1 cellular context compared by ENCODE assay signal in the genomic region with DNA sequence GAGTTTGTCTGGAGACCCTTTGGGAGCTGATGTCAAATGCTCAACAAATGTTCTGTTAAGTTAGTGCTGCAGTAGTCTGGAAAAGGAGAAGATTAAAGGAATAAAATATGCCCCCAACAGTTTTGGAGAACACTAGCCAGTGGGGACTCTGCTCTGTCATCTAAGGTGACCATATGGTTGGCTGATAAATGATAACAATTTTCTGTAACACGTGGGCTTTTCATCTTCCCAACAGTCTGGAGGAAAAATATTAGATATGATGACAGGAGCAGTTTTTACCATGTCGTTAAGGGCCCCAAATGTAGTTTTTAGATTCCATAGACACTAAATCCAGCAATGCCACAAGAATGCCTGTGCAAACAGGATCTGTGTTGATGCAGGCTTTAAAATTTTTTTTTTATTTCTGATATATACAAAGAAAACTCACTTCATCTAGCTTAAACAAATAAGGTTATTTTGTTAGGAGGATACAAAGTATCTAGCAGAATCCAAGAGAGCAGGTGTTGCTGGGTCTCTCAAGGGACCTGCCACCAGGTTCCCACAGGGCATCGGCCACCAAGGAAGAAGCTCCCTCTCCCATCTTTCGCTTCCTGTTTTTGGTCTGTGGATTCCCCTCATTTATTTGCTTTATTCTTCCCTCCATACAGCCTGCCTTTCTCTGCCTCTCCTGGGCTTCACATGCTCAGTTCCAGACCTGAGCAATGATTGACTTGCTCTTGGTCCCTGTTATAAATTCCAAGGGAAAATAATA.
TF ChIP-seq lines count a peak whose summit lies in the region.

No MANE protein-coding gene starts in this region.

TF ChIP-seq in GM12878, 131 proteins besides CTCF, POLR2A, EP300 and RAD21:
- TF ChIP-seq CBX3 (IDR thresholded peaks at IDR 0.05; ENCODE audit: borderline replicate concordance, low read depth) (no peak), POLR2AphosphoS2 (IDR thresholded peaks at IDR 0.05; ENCODE audit: low read depth, low read length) (no peak), MTA2 (IDR thresholded peaks at IDR 0.05; ENCODE audit: low read depth) (no peak), KLF5 (IDR thresholded peaks at IDR 0.05; ENCODE audit: partially characterized antibody) (no peak), MEF2B (IDR thresholded peaks at IDR 0.05; ENCODE audit: partially characterized antibody, poor library complexity, severe bottlenecking) (peak; percentile 33), MTA3 (IDR thresholded peaks at IDR 0.05; ENCODE audit: borderline replicate concordance, low read length) (no peak), BRCA1 (IDR thresholded peaks at IDR 0.05; ENCODE audit: low read depth, low read length) (no peak), SMARCA5 (IDR thresholded peaks at IDR 0.05) (no peak), POU2F2 (IDR thresholded peaks at IDR 0.05; ENCODE audit: borderline replicate concordance, low read depth, low read length) (no peak), ZNF207 (IDR thresholded peaks at IDR 0.05; ENCODE audit: borderline replicate concordance) (no peak), EED (IDR thresholded peaks at IDR 0.05; ENCODE audit: low read depth) (0 out of 2 replicates have a peak, but pooled peaks have one; percentile 51), MYC (IDR thresholded peaks at IDR 0.05; ENCODE audit: insufficient read depth, insufficient read length, insufficient replicate concordance, low read length, severe bottlenecking) (no peak), SPI1 (IDR thresholded peaks at IDR 0.05; ENCODE audit: borderline replicate concordance, insufficient read depth, low read depth, low read length) (peak; percentile 59; the same call in 1 of the 2 replicates), BCL11A (IDR thresholded peaks at IDR 0.05; ENCODE audit: low read depth, low read length) (no peak), IKZF2 (IDR thresholded peaks at IDR 0.05) (peak in 1 of 2 experiments; percentile 42; a peak in 1 of 4 replicates), GABPA (IDR thresholded peaks at IDR 0.05; ENCODE audit: low read depth) (no peak), IRF4 (IDR thresholded peaks at IDR 0.05; ENCODE audit: low read depth, low read length) (no peak), IKZF1 (conservative IDR thresholded peaks at IDR 0.05) (0 out of 2 replicates have a peak, but pooled peaks have one; percentile 30), WRNIP1 (IDR thresholded peaks at IDR 0.05; ENCODE audit: borderline replicate concordance, low read depth, low read length) (no peak), STAT1 (conservative IDR thresholded peaks at IDR 0.05) (no peak), TARDBP (IDR thresholded peaks at IDR 0.05; ENCODE audit: borderline replicate concordance) (no peak), CHD2 (IDR thresholded peaks at IDR 0.05; ENCODE audit: borderline replicate concordance, low read depth, low read length) (no peak), FOXM1 (IDR thresholded peaks at IDR 0.05; ENCODE audit: low read depth, low read length) (no peak)
- TF ChIP-seq, protein P1, sequence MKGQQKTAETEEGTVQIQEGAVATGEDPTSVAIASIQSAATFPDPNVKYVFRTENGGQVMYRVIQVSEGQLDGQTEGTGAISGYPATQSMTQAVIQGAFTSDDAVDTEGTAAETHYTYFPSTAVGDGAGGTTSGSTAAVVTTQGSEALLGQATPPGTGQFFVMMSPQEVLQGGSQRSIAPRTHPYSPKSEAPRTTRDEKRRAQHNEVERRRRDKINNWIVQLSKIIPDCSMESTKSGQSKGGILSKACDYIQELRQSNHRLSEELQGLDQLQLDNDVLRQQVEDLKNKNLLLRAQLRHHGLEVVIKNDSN (IDR thresholded peaks at IDR 0.05; ENCODE audit: borderline replicate concordance, extremely low read length, insufficient read depth, low read depth, low read length), result no peak
- TF ChIP-seq, protein P2, sequence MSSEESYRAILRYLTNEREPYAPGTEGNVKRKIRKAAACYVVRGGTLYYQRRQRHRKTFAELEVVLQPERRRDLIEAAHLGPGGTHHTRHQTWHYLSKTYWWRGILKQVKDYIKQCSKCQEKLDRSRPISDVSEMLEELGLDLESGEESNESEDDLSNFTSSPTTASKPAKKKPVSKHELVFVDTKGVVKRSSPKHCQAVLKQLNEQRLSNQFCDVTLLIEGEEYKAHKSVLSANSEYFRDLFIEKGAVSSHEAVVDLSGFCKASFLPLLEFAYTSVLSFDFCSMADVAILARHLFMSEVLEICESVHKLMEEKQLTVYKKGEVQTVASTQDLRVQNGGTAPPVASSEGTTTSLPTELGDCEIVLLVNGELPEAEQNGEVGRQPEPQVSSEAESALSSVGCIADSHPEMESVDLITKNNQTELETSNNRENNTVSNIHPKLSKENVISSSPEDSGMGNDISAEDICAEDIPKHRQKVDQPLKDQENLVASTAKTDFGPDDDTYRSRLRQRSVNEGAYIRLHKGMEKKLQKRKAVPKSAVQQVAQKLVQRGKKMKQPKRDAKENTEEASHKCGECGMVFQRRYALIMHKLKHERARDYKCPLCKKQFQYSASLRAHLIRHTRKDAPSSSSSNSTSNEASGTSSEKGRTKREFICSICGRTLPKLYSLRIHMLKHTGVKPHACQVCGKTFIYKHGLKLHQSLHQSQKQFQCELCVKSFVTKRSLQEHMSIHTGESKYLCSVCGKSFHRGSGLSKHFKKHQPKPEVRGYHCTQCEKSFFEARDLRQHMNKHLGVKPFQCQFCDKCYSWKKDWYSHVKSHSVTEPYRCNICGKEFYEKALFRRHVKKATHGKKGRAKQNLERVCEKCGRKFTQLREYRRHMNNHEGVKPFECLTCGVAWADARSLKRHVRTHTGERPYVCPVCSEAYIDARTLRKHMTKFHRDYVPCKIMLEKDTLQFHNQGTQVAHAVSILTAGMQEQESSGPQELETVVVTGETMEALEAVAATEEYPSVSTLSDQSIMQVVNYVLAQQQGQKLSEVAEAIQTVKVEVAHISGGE (CRISPR knock-in tag; IDR thresholded peaks at IDR 0.05), result no peak
- TF ChIP-seq, protein P3, sequence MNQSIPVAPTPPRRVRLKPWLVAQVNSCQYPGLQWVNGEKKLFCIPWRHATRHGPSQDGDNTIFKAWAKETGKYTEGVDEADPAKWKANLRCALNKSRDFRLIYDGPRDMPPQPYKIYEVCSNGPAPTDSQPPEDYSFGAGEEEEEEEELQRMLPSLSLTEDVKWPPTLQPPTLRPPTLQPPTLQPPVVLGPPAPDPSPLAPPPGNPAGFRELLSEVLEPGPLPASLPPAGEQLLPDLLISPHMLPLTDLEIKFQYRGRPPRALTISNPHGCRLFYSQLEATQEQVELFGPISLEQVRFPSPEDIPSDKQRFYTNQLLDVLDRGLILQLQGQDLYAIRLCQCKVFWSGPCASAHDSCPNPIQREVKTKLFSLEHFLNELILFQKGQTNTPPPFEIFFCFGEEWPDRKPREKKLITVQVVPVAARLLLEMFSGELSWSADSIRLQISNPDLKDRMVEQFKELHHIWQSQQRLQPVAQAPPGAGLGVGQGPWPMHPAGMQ (IDR thresholded peaks at IDR 0.05; ENCODE audit: borderline replicate concordance), result no peak
- TF ChIP-seq, protein P4, sequence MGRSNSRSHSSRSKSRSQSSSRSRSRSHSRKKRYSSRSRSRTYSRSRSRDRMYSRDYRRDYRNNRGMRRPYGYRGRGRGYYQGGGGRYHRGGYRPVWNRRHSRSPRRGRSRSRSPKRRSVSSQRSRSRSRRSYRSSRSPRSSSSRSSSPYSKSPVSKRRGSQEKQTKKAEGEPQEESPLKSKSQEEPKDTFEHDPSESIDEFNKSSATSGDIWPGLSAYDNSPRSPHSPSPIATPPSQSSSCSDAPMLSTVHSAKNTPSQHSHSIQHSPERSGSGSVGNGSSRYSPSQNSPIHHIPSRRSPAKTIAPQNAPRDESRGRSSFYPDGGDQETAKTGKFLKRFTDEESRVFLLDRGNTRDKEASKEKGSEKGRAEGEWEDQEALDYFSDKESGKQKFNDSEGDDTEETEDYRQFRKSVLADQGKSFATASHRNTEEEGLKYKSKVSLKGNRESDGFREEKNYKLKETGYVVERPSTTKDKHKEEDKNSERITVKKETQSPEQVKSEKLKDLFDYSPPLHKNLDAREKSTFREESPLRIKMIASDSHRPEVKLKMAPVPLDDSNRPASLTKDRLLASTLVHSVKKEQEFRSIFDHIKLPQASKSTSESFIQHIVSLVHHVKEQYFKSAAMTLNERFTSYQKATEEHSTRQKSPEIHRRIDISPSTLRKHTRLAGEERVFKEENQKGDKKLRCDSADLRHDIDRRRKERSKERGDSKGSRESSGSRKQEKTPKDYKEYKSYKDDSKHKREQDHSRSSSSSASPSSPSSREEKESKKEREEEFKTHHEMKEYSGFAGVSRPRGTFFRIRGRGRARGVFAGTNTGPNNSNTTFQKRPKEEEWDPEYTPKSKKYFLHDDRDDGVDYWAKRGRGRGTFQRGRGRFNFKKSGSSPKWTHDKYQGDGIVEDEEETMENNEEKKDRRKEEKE (IDR thresholded peaks at IDR 0.05), result no peak
- TF ChIP-seq, protein P5, sequence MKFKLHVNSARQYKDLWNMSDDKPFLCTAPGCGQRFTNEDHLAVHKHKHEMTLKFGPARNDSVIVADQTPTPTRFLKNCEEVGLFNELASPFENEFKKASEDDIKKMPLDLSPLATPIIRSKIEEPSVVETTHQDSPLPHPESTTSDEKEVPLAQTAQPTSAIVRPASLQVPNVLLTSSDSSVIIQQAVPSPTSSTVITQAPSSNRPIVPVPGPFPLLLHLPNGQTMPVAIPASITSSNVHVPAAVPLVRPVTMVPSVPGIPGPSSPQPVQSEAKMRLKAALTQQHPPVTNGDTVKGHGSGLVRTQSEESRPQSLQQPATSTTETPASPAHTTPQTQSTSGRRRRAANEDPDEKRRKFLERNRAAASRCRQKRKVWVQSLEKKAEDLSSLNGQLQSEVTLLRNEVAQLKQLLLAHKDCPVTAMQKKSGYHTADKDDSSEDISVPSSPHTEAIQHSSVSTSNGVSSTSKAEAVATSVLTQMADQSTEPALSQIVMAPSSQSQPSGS (IDR thresholded peaks at IDR 0.05; ENCODE audit: low read length), result no peak
